ENCODE assay signal across 17 cellular contexts in genomic region chr5:1041225-1042186, GRCh38. TPM values are rescaled to one million over a fixed set of nuclear protein-coding genes. Genes with fewer than 3 reads are reported as not detected.
A peak's percentile ranks its signal among the peaks of the same experiment; 100 is the strongest.
DNase-seq lines count a peak whose midpoint lies in the region; ATAC-seq and TF ChIP-seq lines count a peak whose summit lies in the region.
"Had no signal": no experiment of that assay in that cellular context is flagged by ENCODE, and none has a peak within 500 bp of the region (broad histone marks: within the 10 kb centered on the region; RNA-seq: fewer than 3 reads in every experiment).

No MANE protein-coding gene starts in this region.

- POLR2A ChIA-PET in activated CD8-positive, alpha-beta T cell treated with anti-CD3 and anti-CD28 coated beads for 36 hours (lab: Charles Lee): no interaction called here
- POLR2A ChIA-PET in activated CD8-positive, alpha-beta T cell treated with anti-CD3 and anti-CD28 coated beads, Interleukin-2, amount 10 ng/mL, durations not matched to agents 7 days and 5 days (lab: Charles Lee): no interaction called here
- POLR2A ChIA-PET in HEK293T (lab: Yijun Ruan, JAX): no interaction called here

- intact Hi-C loops in activated CD8-positive, alpha-beta T cell treated with anti-CD3 and anti-CD28 coated beads for 36 hours (cut with micrococcal nuclease): no loop called here

- TF ChIP-seq CTCF in activated CD8-positive, alpha-beta T cell treated with anti-CD3 and anti-CD28 coated beads for 36 hours (IDR thresholded peaks at IDR 0.05): no peak

- H3K36me3 Mint-ChIP-seq in activated CD8-positive, alpha-beta T cell treated with anti-CD3 and anti-CD28 coated beads for 36 hours (ENCODE audit: low read depth): no peaks in the 10 kb centered on the region
- H3K36me3 Mint-ChIP-seq in activated CD8-positive, alpha-beta T cell treated with anti-CD3 and anti-CD28 coated beads, Interleukin-2, amount 10 ng/mL, durations not matched to agents 7 days and 5 days (ENCODE audit: low read depth): no peaks in the 10 kb centered on the region
- no peaks in the 10 kb centered on the region for H3K36me3 Mint-ChIP-seq in effector memory CD8-positive, alpha-beta T cell (ENCODE audit: insufficient read depth)

- ATAC-seq in activated CD8-positive, alpha-beta T cell treated with anti-CD3 and anti-CD28 coated beads for 36 hours: peak; percentile 40
- no peak for ATAC-seq in activated CD8-positive, alpha-beta T cell treated with anti-CD3 and anti-CD28 coated beads, Interleukin-2, amount 10 ng/mL, durations not matched to agents 7 days and 5 days
- ATAC-seq in effector memory CD8-positive, alpha-beta T cell (replicated peaks): no peak
- no peak for ATAC-seq in GM19397 (IDR thresholded peaks at IDR 0.05; ENCODE audit: unreplicated experiment)
- ATAC-seq: A549, heart left ventricle, WTC11 had no signal

- peaks cover 55% of the 10 kb centered on the region for H3K9me3 Mint-ChIP-seq in activated CD8-positive, alpha-beta T cell treated with anti-CD3 and anti-CD28 coated beads for 36 hours
- H3K9me3 Mint-ChIP-seq in activated CD8-positive, alpha-beta T cell treated with anti-CD3 and anti-CD28 coated beads, Interleukin-2, amount 10 ng/mL, durations not matched to agents 7 days and 5 days (ENCODE audit: insufficient read depth): peaks cover 6% of the 10 kb centered on the region
- H3K9me3 Mint-ChIP-seq in effector memory CD8-positive, alpha-beta T cell: peaks cover 41 to 57% of the 10 kb centered on the region in 2 donors

- CTCF ChIA-PET in activated CD8-positive, alpha-beta T cell treated with anti-CD3 and anti-CD28 coated beads for 36 hours (lab: Charles Lee): no interaction called here
- CTCF ChIA-PET in activated CD8-positive, alpha-beta T cell treated with anti-CD3 and anti-CD28 coated beads, Interleukin-2, amount 10 ng/mL, durations not matched to agents 7 days and 5 days (lab: Charles Lee): no interaction called here
- CTCF ChIA-PET in HEK293T (lab: Yijun Ruan, JAX): no interaction called here

- H3K4me1 Mint-ChIP-seq in activated CD8-positive, alpha-beta T cell treated with anti-CD3 and anti-CD28 coated beads for 36 hours (ENCODE audit: low read depth): peaks cover 17% of the 10 kb centered on the region
- no peaks in the 10 kb centered on the region for H3K4me1 Mint-ChIP-seq in activated CD8-positive, alpha-beta T cell treated with anti-CD3 and anti-CD28 coated beads, Interleukin-2, amount 10 ng/mL, durations not matched to agents 7 days and 5 days (ENCODE audit: low read depth)
- peaks cover 0 to 20% of the 10 kb centered on the region in 2 donors for H3K4me1 Mint-ChIP-seq in effector memory CD8-positive, alpha-beta T cell (ENCODE audit: low read depth in 2 of 2)

- no peak overlapping the region for H3K4me3 Mint-ChIP-seq in activated CD8-positive, alpha-beta T cell treated with anti-CD3 and anti-CD28 coated beads for 36 hours
- no peak overlapping the region for H3K4me3 Mint-ChIP-seq in activated CD8-positive, alpha-beta T cell treated with anti-CD3 and anti-CD28 coated beads, Interleukin-2, amount 10 ng/mL, durations not matched to agents 7 days and 5 days
- no peak overlapping the region for H3K4me3 Mint-ChIP-seq in effector memory CD8-positive, alpha-beta T cell
- H3K4me3 Mint-ChIP-seq: WTC11 had no signal

- no peak for DNase-seq in activated CD8-positive, alpha-beta T cell treated with anti-CD3 and anti-CD28 coated beads for 36 hours
- no peak for DNase-seq in activated CD8-positive, alpha-beta T cell treated with anti-CD3 and anti-CD28 coated beads, Interleukin-2, amount 10 ng/mL, durations not matched to agents 7 days and 5 days
- DNase-seq in HEK293T (ENCODE audit: extremely low spot score) (no peak), pons (ENCODE audit: low spot score) (peak; percentile 4), DMS79 treated with DMSO at 0.1 percent for 48 hours (lab: John Stamatoyannopoulos, UW) (no peak), HuH-7.5 (ENCODE audit: low spot score) (no peak)
- no peak for DNase-seq in effector memory CD8-positive, alpha-beta T cell
- DNase-seq: activated gamma-delta T cell; effector CD4-positive, alpha-beta T cell; HCEC 1CT; NCI-H2107; NK-92 treated with Interleukin-12 subunit alpha and Interleukin-12 subunit beta, amount 100 ng/mL, for 24 hours; spleen had no signal

- no peaks in the 10 kb centered on the region for H3K27me3 Mint-ChIP-seq in activated CD8-positive, alpha-beta T cell treated with anti-CD3 and anti-CD28 coated beads for 36 hours
- H3K27me3 Mint-ChIP-seq in activated CD8-positive, alpha-beta T cell treated with anti-CD3 and anti-CD28 coated beads, Interleukin-2, amount 10 ng/mL, durations not matched to agents 7 days and 5 days (ENCODE audit: low read depth): no peaks in the 10 kb centered on the region
- H3K27me3 Mint-ChIP-seq in effector memory CD8-positive, alpha-beta T cell: no peaks in the 10 kb centered on the region

- H3K27ac Mint-ChIP-seq in activated CD8-positive, alpha-beta T cell treated with anti-CD3 and anti-CD28 coated beads for 36 hours: no peak overlapping the region
- no peak overlapping the region for H3K27ac Mint-ChIP-seq in activated CD8-positive, alpha-beta T cell treated with anti-CD3 and anti-CD28 coated beads, Interleukin-2, amount 10 ng/mL, durations not matched to agents 7 days and 5 days
- peak overlapping the region; percentile 2 to 53 for H3K27ac Mint-ChIP-seq in effector memory CD8-positive, alpha-beta T cell
- H3K27ac Mint-ChIP-seq: WTC11 had no signal

TF ChIP-seq in HEK293T, 16 proteins besides CTCF, POLR2A, EP300 and RAD21:
- TF ChIP-seq TARDBP (IDR thresholded peaks at IDR 0.05) (peak; percentile 40; the same call in 1 of the 2 replicates), ELF4 (IDR thresholded peaks at IDR 0.05) (no peak)

RNA-seq across cellular contexts. Expression of gene NKD2, which starts 32.9 kb away (rescaled TPM):
- total RNA-seq in activated CD8-positive, alpha-beta T cell treated with anti-CD3 and anti-CD28 coated beads for 36 hours: 1 to 10 TPM; 1.5 to 2.3 TPM
- 1 to 10 TPM; 1.3 to 3.2 TPM for total RNA-seq in activated CD8-positive, alpha-beta T cell treated with anti-CD3 and anti-CD28 coated beads, Interleukin-2, amount 10 ng/mL, durations not matched to agents 7 days and 5 days

Comparison
In these comparisons a context has a peak if more than half of its experiments do, and no peak if none do; other contexts are left out.
1. H3K27ac Mint-ChIP-seq: peak in effector memory CD8-positive, alpha-beta T cell (2 of 2); none in activated CD8-positive, alpha-beta T cell treated with anti-CD3 and anti-CD28 coated beads for 36 hours (single experiment) and activated CD8-positive, alpha-beta T cell treated with anti-CD3 and anti-CD28 coated beads, Interleukin-2, amount 10 ng/mL, durations not matched to agents 7 days and 5 days (single experiment).